Comparison of ENCODE assay signal across 7 cellular contexts in the genomic region with DNA sequence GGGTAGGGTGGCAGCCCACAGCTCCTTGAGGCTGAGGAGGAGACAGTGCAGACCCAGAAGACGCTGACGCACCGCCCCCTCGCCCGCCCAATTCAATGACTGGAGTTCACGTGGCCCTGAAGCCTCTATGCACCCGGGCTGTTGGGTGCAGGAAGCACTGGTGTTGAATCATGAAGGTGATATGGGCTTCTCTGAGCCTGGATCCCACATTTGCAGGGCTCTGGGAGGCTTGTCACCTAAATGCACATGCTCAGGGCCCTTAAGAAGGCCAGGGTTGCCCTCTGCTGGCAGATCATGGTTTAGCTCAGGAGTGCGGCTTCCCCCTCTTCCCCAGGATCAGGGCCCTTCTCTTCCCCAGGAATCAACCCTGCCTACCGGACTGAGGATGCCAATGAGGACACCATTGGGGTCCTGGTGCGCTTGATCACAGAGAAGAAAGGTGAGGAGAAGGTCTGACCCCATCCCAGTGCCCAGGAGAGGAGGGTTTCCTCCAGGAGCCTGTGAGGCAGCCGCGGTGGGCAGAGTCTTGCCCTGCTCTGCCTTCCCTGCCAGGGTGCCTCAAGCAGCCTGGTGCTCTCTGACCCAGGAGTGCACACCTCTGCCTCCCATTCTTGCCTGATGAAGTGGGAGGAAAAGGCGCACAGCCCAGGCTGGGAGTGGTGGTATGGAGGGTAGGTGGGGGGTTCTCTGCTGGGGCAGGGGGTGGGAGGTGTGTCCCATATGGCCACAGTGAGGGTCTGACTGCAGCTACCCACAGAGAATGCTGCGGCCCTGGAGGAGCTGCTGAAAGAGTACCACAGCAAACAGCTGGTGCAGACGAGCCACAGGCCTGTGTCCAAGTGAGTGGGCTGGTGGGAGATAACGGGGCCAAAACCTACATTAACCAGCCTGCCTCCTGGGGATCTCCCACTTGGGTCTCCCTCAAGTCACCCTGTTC. TPM values are rescaled to one million over a fixed set of nuclear protein-coding genes. Genes with fewer than 3 reads are reported as not detected.
DNase-seq lines count a peak whose midpoint lies in the region; ATAC-seq and TF ChIP-seq lines count a peak whose summit lies in the region.

No MANE protein-coding gene starts in this region.

- in situ Hi-C loops in astrocyte of the cerebellum (cut with HindIII; ENCODE audit: low sequenced_read_pairs), result no loop called here

- H3K79me2 ChIP-seq in hepatocyte, result no peaks in the 10 kb centered on the region

- 76% methylated on average over 15 of the region's 16 CpGs for WGBS in hepatocyte (ENCODE audit: low lambda C conversion rate, missing lambda C conversion rate)

- no peak overlapping the region for H2AFZ ChIP-seq in hepatocyte

- DNase-seq in NCI-H1105 (lab: John Stamatoyannopoulos, UW) (peak; percentile 52), T-helper 9 cell (peak; percentile 53), astrocyte of the cerebellum (ENCODE audit: low read depth) (peak; percentile 64), hepatocyte (ENCODE audit: low spot score) (peak; percentile 88)

- no peaks in the 10 kb centered on the region for H3K9me2 ChIP-seq in hepatocyte (replicated peaks; ENCODE audit: insufficient read depth)

- H3K27ac ChIP-seq in hepatocyte (no peak overlapping the region), skeletal muscle tissue (ENCODE audit: low read depth, low read length) (no peak overlapping the region)

- TF ChIP-seq CTCF in GM12873 (IDR thresholded peaks at IDR 0.05; ENCODE audit: insufficient read depth, low read depth, low read length, missing control alignments), result peak; percentile 85
- TF ChIP-seq CTCF in astrocyte of the cerebellum (IDR thresholded peaks at IDR 0.05; ENCODE audit: low read depth, low read length, missing control alignments), result peak; percentile 90
- peak; percentile 84 for TF ChIP-seq CTCF in hepatocyte (IDR thresholded peaks at IDR 0.05; ENCODE audit: poor library complexity)

- H3K4me1 ChIP-seq in hepatocyte (ENCODE audit: insufficient read depth) (no peaks in the 10 kb centered on the region), skeletal muscle tissue (ENCODE audit: control insufficient read depth in 3 of 3, insufficient read depth in 3 of 3, low read length in 3 of 3) (peaks cover 32 to 70% (median 60%) of the 10 kb centered on the region in 3 donors)

- ATAC-seq in HG02798 (IDR thresholded peaks at IDR 0.05; ENCODE audit: poor library complexity, unreplicated experiment), result no peak

- H3K27me3 ChIP-seq in hepatocyte (no peaks in the 10 kb centered on the region), skeletal muscle tissue (ENCODE audit: control insufficient read depth in 3 of 3, insufficient read depth in 3 of 3, low read length in 3 of 3) (no peaks in the 10 kb centered on the region)

- H4K20me1 ChIP-seq in hepatocyte (ENCODE audit: insufficient read depth, poor library complexity, severe bottlenecking), result no peaks in the 10 kb centered on the region

- H3K4me2 ChIP-seq in hepatocyte, result no peak overlapping the region

- H3K4me3 ChIP-seq in astrocyte of the cerebellum (ENCODE audit: low read depth, low read length) (no peak overlapping the region), hepatocyte (no peak overlapping the region), skeletal muscle tissue (ENCODE audit: low read length in 3 of 3) (no peak overlapping the region)

- H3K36me3 ChIP-seq in hepatocyte (replicated peaks; ENCODE audit: insufficient read depth, low read depth), result no peaks in the 10 kb centered on the region
- H3K36me3 ChIP-seq in skeletal muscle tissue (ENCODE audit: control insufficient read depth in 3 of 3, insufficient read depth in 3 of 3, low read length in 3 of 3), result peaks cover 0 to 13% (median 4%) of the 10 kb centered on the region in 3 donors

- no peaks in the 10 kb centered on the region for H3K9me3 ChIP-seq in hepatocyte (ENCODE audit: low read depth)
- no peaks in the 10 kb centered on the region for H3K9me3 ChIP-seq in skeletal muscle tissue (ENCODE audit: control insufficient read depth in 3 of 3, low read length in 3 of 3)

- peak overlapping the region in 2 of 3 donors; percentile 20 to 40 for H3K9ac ChIP-seq in skeletal muscle tissue (ENCODE audit: low read depth in 1 of 3, low read length in 3 of 3)

RNA-seq across cellular contexts. Expression of a gene that starts 17.5 kb away (rescaled TPM):
- 2.3 and 3.4 TPM in 2 replicates for total RNA-seq in hepatocyte
- polyA plus RNA-seq in hepatocyte, result 1.6 and 2.7 TPM in 2 replicates
- 1.6 TPM for total RNA-seq in skeletal muscle tissue
